ENCODE assay signal across 8 cellular contexts in the genomic region with DNA sequence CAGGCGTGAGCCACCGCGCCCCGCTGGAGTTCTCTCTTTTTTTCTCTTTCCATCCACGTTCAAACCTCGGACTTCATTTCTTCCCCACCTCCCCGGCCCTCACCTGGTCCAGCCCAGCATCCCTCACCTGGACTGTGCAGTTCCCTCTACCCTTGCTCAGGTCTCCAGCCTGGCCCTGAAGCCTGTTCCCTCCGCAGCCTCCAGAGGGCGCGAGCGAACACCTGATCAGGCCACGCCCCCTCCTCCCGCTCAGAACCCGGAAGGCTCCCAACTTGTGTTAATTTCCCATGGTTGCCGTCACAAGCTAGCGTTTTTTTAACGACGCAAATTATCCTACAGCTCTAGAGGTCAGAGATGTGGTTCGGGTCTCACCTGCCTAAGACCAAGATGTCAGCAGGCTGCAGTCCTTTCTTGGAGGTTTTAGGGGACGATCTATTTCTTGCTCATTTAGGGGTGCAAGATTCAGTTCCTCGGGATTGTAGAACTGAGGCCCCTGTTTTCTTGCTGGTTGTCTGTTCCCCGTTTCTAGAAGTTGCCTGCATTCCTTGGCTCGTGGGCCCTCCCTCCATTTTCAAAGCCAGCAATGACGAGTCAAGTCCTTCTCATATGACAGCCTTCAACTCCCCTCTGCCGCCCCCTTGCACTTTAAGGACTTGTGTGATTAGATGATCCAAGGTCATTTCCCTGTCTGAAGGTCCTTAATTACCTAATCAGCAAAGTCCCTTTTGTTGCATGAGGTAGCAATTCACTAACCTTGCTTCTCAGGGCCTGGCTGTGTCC. TPM values are rescaled to one million over a fixed set of nuclear protein-coding genes. Genes with fewer than 3 reads are reported as not detected.
DNase-seq lines count a peak whose midpoint lies in the region; ATAC-seq, FAIRE-seq and TF ChIP-seq lines count a peak whose summit lies in the region.
"Not testable (repeated sequence)": the region's sequence is repeated elsewhere in the genome, so short reads cannot be mapped to it uniquely, and the experiment has no call there.

No MANE protein-coding gene starts in this region.

- TF ChIP-seq CTCF in CD8-positive, alpha-beta T cell (IDR thresholded peaks at IDR 0.05): peak; percentile 43
- TF ChIP-seq CTCF in PC-9 (conservative IDR thresholded peaks at IDR 0.05) (peak; percentile 69), GM12878 (IDR thresholded peaks at IDR 0.05 in 2 of 3, conservative IDR thresholded peaks at IDR 0.05 in 1 of 3; ENCODE audit: control insufficient read depth in 2 of 3, extremely low read depth in 1 of 3, insufficient read depth in 1 of 3, low read depth in 3 of 3, low read length in 3 of 3) (peak; percentile 2 to 42 (median 32); a peak in 4 of 6 replicates), cardiac muscle cell (IDR thresholded peaks at IDR 0.05; ENCODE audit: low read depth, low read length) (peak; percentile 40), pancreas (IDR thresholded peaks at IDR 0.05) (peak; percentile 16 to 61 (median 32))

- H3K4me2 ChIP-seq in PC-9 (peak overlapping the region; percentile 82), GM12878 (ENCODE audit: control insufficient read depth, insufficient read depth) (0 out of 2 replicates have a peak overlapping the region, but pooled peaks have one; percentile 54)

- POLR2A ChIA-PET in CD8-positive, alpha-beta T cell (lab: Charles Lee); PC-9 (lab: Charles Lee; ENCODE audit: unreplicated experiment); GM12878 (lab: Charles Lee): not testable (repeated sequence)

- H3K27me3 Mint-ChIP-seq in CD8-positive, alpha-beta T cell (ENCODE audit: low read depth): not testable (repeated sequence)

- in situ Hi-C loops in GM12878 (cut with MboI): not testable (repeated sequence)

- H2AFZ ChIP-seq in PC-9: not testable (repeated sequence)
- H2AFZ ChIP-seq in GM12878 (ENCODE audit: control insufficient read depth, low read depth, low read length): peak overlapping the region; percentile 42

- H3K36me3 Mint-ChIP-seq in CD8-positive, alpha-beta T cell: not testable (repeated sequence)

- TF ChIP-seq RAD21 in GM12878 (IDR thresholded peaks at IDR 0.05; ENCODE audit: insufficient read depth, low read depth, low read length): not testable (repeated sequence)

- H3K9ac ChIP-seq in GM12878 (ENCODE audit: control insufficient read depth, insufficient read depth, low read length): not testable (repeated sequence)

- H3K4me3 Mint-ChIP-seq in CD8-positive, alpha-beta T cell: peak overlapping the region; percentile 22

- not testable (repeated sequence) for H3K4me1 Mint-ChIP-seq in CD8-positive, alpha-beta T cell (ENCODE audit: low read depth)

- H3K9me2 ChIP-seq in PC-9 (ENCODE audit: insufficient read depth): not testable (repeated sequence)

- BruUV-seq in PC-9 (replicated peaks; lab: Mats Ljungman, UMichigan): TSS peak; percentile 34
- TSS peak; percentile 67 for BruUV-seq in GM12878 (replicated peaks; lab: Mats Ljungman, UMichigan)

- H3K79me2 ChIP-seq in PC-9 (ENCODE audit: low read depth); GM12878 (ENCODE audit: control insufficient read depth, insufficient read depth, low read length): not testable (repeated sequence)

- SMC1A ChIA-PET in GM12878 (lab: Charles Lee; ENCODE audit: uncharacterized antibody, unreplicated experiment): not testable (repeated sequence)

- intact Hi-C loops in CD8-positive, alpha-beta T cell (cut with DNase I, micrococcal nuclease): loop anchor here in 1 of 2 experiments (5.0 kb wide), 1 partner anchor 70 kb away; no protein-coding TSS in a partner anchor
- intact Hi-C loops in PC-9 (cut with micrococcal nuclease; ENCODE audit: unreplicated experiment); pancreas (cut with DNase I): not testable (repeated sequence)
- intact Hi-C loops in GM12878 (cut with micrococcal nuclease; ENCODE audit: unreplicated experiment): loop anchor here (5.0 kb wide), 1 partner anchor 70 kb away; no protein-coding TSS in a partner anchor

- not testable (repeated sequence) for H3K9me3 Mint-ChIP-seq in CD8-positive, alpha-beta T cell

- 19% methylated on average over 21 of the region's 25 CpGs for WGBS in GM12878 (ENCODE audit: insufficient coverage, insufficient replicate concordance, low lambda C conversion rate, missing lambda C conversion rate)
- 36 to 43% methylated on average over 18 to 19 of the region's 25 CpGs for WGBS in pancreas, 2 donors

- not testable (repeated sequence) for TF ChIP-seq EP300 in GM12878 (IDR thresholded peaks at IDR 0.05; ENCODE audit: borderline replicate concordance in 1 of 2, control insufficient read depth in 1 of 2, low read depth in 2 of 2, low read length in 2 of 2)

- peak in 6 of 7 experiments; percentile 28 to 77 (median 60) for DNase-seq in CD8-positive, alpha-beta T cell
- peak in 1 of 2 experiments; percentile 64 for DNase-seq in PC-9
- DNase-seq in activated CD8-positive, alpha-beta memory T cell treated with anti-CD3 and anti-CD28 coated beads for 1 hour (ENCODE audit: extremely low read depth in 1 of 2, low read depth in 1 of 2): peak; percentile 16 to 23
- DNase-seq in GM12878 (ENCODE audit: low read depth, low spot score): peak; percentile 9
- peak in 1 of 2 donors; percentile 32 for DNase-seq in cardiac muscle cell (ENCODE audit: low read depth in 1 of 2, low spot score in 1 of 2)
- DNase-seq in pancreas: peak; percentile 18 to 81 (median 60)
- DNase-seq in stimulated activated CD8-positive, alpha-beta memory T cell treated with anti-CD3 and anti-CD28 coated beads, Interleukin-4, amount 100 ng/mL, for 4 hours (ENCODE audit: low read depth in 2 of 2, low spot score in 1 of 2): peak; percentile 19 to 27

- H3F3A ChIP-seq in PC-9 (ENCODE audit: insufficient read depth, low read depth): not testable (repeated sequence)

- H3K27me3 ChIP-seq in CD8-positive, alpha-beta T cell (ENCODE audit: insufficient read depth, low read length); PC-9 (ENCODE audit: insufficient read depth, low read depth); GM12878 (replicated peaks in 1 of 2; ENCODE audit: control insufficient read depth in 2 of 2, insufficient read depth in 2 of 2, low read length in 1 of 2); cardiac muscle cell; pancreas: not testable (repeated sequence)

- peak; percentile 100 for ATAC-seq in CD8-positive, alpha-beta T cell
- ATAC-seq in HG02678 (IDR thresholded peaks at IDR 0.05; ENCODE audit: unreplicated experiment) (peak; percentile 69), GM12878 (peak; percentile 99), pancreas (peak; percentile 97 to 100 (median 99))

- not testable (repeated sequence) for TF ChIP-seq POLR2A in GM12878 (IDR thresholded peaks at IDR 0.05; ENCODE audit: low read depth, low read length)

- not testable (repeated sequence) for H4K20me1 ChIP-seq in PC-9 (ENCODE audit: insufficient read depth); GM12878 (ENCODE audit: control insufficient read depth, insufficient read depth)

- H3K27ac ChIP-seq in CD8-positive, alpha-beta T cell (ENCODE audit: low read depth, low read length); PC-9; cardiac muscle cell; pancreas: not testable (repeated sequence)
- H3K27ac ChIP-seq in GM12878 (ENCODE audit: control insufficient read depth, insufficient read depth): peak overlapping the region; percentile 42; the same call in 1 of the 2 replicates

- not testable (repeated sequence) for FAIRE-seq in GM12878 (lab: Jason Lieb, UNC); pancreas (lab: Jason Lieb, UNC)

- RAD21 ChIA-PET in GM12878 (lab: Charles Lee; ENCODE audit: unreplicated experiment): not testable (repeated sequence)

- not testable (repeated sequence) for H3K36me3 ChIP-seq in CD8-positive, alpha-beta T cell (ENCODE audit: insufficient read depth, low read length); PC-9 (ENCODE audit: low read depth); GM12878 (ENCODE audit: control insufficient read depth in 2 of 2, insufficient read depth in 2 of 2, low read length in 1 of 2); cardiac muscle cell; pancreas

- H3K4me1 ChIP-seq in CD8-positive, alpha-beta T cell (ENCODE audit: insufficient read depth, low read length); PC-9 (replicated peaks; ENCODE audit: insufficient read depth); GM12878 (ENCODE audit: control insufficient read depth, insufficient read depth, low read length); cardiac muscle cell (ENCODE audit: low read depth); pancreas: not testable (repeated sequence)

- CTCF ChIA-PET in CD8-positive, alpha-beta T cell (lab: Charles Lee); PC-9 (lab: Charles Lee): not testable (repeated sequence)
- CTCF ChIA-PET in GM12878 (lab: Yijun Ruan, JAX): interaction anchor here (1.7 kb wide), 1 partner anchor 69 kb away, joined by 4 read pairs; no protein-coding TSS in a partner anchor

- peak overlapping the region; percentile 60 for H3K27ac Mint-ChIP-seq in CD8-positive, alpha-beta T cell

- not testable (repeated sequence) for H3K9me3 ChIP-seq in CD8-positive, alpha-beta T cell (ENCODE audit: low read length); PC-9 (ENCODE audit: insufficient read depth, low read depth); GM12878 (replicated peaks; ENCODE audit: control insufficient read depth, insufficient read depth, low read length); cardiac muscle cell (ENCODE audit: low read depth); pancreas

- H3K4me3 ChIP-seq in CD8-positive, alpha-beta T cell (ENCODE audit: low read depth, low read length): peak overlapping the region; percentile 41
- peak overlapping the region; percentile 54; the same call in 1 of the 2 replicates for H3K4me3 ChIP-seq in PC-9
- H3K4me3 ChIP-seq in GM12878, cardiac muscle cell, pancreas: not testable (repeated sequence)

RNA-seq across cellular contexts. Expression of a gene that starts 59.9 kb away (rescaled TPM):
- 10 to 100 TPM; 80.1 to 88.3 TPM for total RNA-seq in CD8-positive, alpha-beta T cell
- 13.8 and 15.8 TPM in 2 replicates for total RNA-seq in PC-9 (2021)
- total RNA-seq in GM12878 (2013; cell fraction: nucleolus; rRNA removed): 108 and 111 TPM in 2 replicates
- 9.1 and 9.6 TPM in 2 replicates for total RNA-seq in GM12878 (2014; rRNA removed)
- total RNA-seq in GM12878 (2014; rRNA removed; fragmentation: Illumina TruSeq; extraction: Trizol): 11.2 and 13.2 TPM in 2 replicates
- 8.8 and 12.5 TPM in 2 replicates for total RNA-seq in GM12878 (2021)
- 5.3 TPM for polyA plus RNA-seq in GM12878 (2011; ENCODE audit: low read depth)
- 25.5 and 25.7 TPM in 2 replicates for polyA plus RNA-seq in GM12878 (2011; rRNA removed)
- 11.9 and 12.9 TPM in 2 replicates for polyA plus RNA-seq in GM12878 (2011; cell fraction: cytosol; rRNA removed)
- polyA plus RNA-seq in GM12878 (2011; cell fraction: nucleus; rRNA removed): 40.8 and 43.6 TPM in 2 replicates
- polyA plus RNA-seq in GM12878 (2012): 10.2 and 11.8 TPM in 2 replicates
- polyA plus RNA-seq in GM12878 (2014; fragmentation: Illumina TruSeq; extraction: Trizol): 11.0 and 18.4 TPM in 2 replicates
- 1 to 10 TPM; 3.2 to 3.4 TPM for polyA plus RNA-seq in GM12878 (2014; fragmentation: Nextera tagmentation; extraction: Ambion mirVana)
- 8.9 TPM in 2 replicates for polyA plus RNA-seq in GM12878 (2014; rRNA removed)
- 1 to 10 TPM; 4.2 to 6.2 TPM for polyA plus RNA-seq in GM12878 (2016; fragmentation: Nextera tagmentation; extraction: Ambion mirVana)
- polyA minus RNA-seq in GM12878 (2011; rRNA and poly(A)+ RNA removed): 30.4 and 35.4 TPM in 2 replicates
- polyA minus RNA-seq in GM12878 (2011; cell fraction: cytosol; rRNA and poly(A)+ RNA removed): 12.7 and 13.6 TPM in 2 replicates
- 28.3 and 44.8 TPM in 2 replicates for polyA minus RNA-seq in GM12878 (2011; cell fraction: nucleus; rRNA and poly(A)+ RNA removed)
- total RNA-seq in cardiac muscle cell: 14.1 and 16.3 TPM in 2 replicates
- polyA plus RNA-seq in cardiac muscle cell: 9.5 and 16.3 TPM in 2 replicates
- 10 to 100 TPM in 1 of 6 donors, 1 to 10 TPM in 5; 2.9 to 11.0 (median 5.7) TPM for total RNA-seq in pancreas
- 10 to 100 TPM in 1 of 2 donors, 1 to 10 TPM in 1; 8.2 to 11.9 TPM for polyA plus RNA-seq in pancreas
